1 cellular context compared by ENCODE assay signal in genomic region chr6:30847421-30847970, GRCh38.
TF ChIP-seq lines count a peak whose summit lies in the region.

No MANE protein-coding gene starts in this region.

TF ChIP-seq in WTC11, 78 proteins besides CTCF, POLR2A, EP300 and RAD21 (continued from another document):
- TF ChIP-seq AR (CRISPR knock-in tag; IDR thresholded peaks at IDR 0.05) (0 out of 2 replicates have a peak, but pooled peaks have one; percentile 35), MXD4 (CRISPR knock-in tag; IDR thresholded peaks at IDR 0.05; ENCODE audit: borderline replicate concordance) (no peak)
